17 cellular contexts compared by ENCODE assay signal in genomic region chr18:31243740-31244512, GRCh38.
DNase-seq lines count a peak whose midpoint lies in the region; ATAC-seq and TF ChIP-seq lines count a peak whose summit lies in the region.
"Had no signal": no experiment of that assay in that cellular context is flagged by ENCODE, and none has a peak within 500 bp of the region (broad histone marks: within the 10 kb centered on the region; RNA-seq: fewer than 3 reads in every experiment).

No MANE protein-coding gene starts in this region.

- H3K9ac ChIP-seq in HUES6 (ENCODE audit: low read length) (no peak overlapping the region), endodermal cell (ENCODE audit: extremely low read depth, low read length, poor library complexity, severe bottlenecking) (no peak overlapping the region)

- H3K4me3 ChIP-seq in HUES6 (ENCODE audit: low read depth, low read length), result no peak overlapping the region
- no peak overlapping the region for H3K4me3 ChIP-seq in endodermal cell (ENCODE audit: low read length)
- H3K4me3 ChIP-seq in skin epidermis, result peak overlapping the region in 1 of 7 experiments; percentile 23
- H3K4me3 ChIP-seq in dorsolateral prefrontal cortex, result no peak overlapping the region
- H3K4me3 ChIP-seq in osteoblast (ENCODE audit: insufficient read depth, low read length), result no peak overlapping the region
- H3K4me3 ChIP-seq: psoas muscle had no signal

- H3K9me3 Mint-ChIP-seq in endodermal cell, result no peaks in the 10 kb centered on the region

- no peaks in the 10 kb centered on the region for H3K36me3 ChIP-seq in HUES6 (ENCODE audit: control insufficient read depth, insufficient read depth, low read length)
- no peaks in the 10 kb centered on the region for H3K36me3 ChIP-seq in endodermal cell (ENCODE audit: control insufficient read depth, insufficient read depth, low read length)
- H3K36me3 ChIP-seq in osteoblast (ENCODE audit: insufficient read depth, low read length), result no peaks in the 10 kb centered on the region

- H3K4me1 Mint-ChIP-seq in endodermal cell, result peaks cover 47% of the 10 kb centered on the region

- intact Hi-C loops in dorsolateral prefrontal cortex (cut with DNase I), result no loop called here

- no peak overlapping the region for H3K4me3 Mint-ChIP-seq in endodermal cell

- H3K27ac Mint-ChIP-seq in endodermal cell, result peak overlapping the region; percentile 88

- peaks cover 51% of the 10 kb centered on the region for H3K4me1 ChIP-seq in HUES6 (ENCODE audit: control insufficient read depth, insufficient read depth, low read length)
- peaks cover 11% of the 10 kb centered on the region for H3K4me1 ChIP-seq in endodermal cell (ENCODE audit: control insufficient read depth, insufficient read depth, low read length)
- no peaks in the 10 kb centered on the region for H3K4me1 ChIP-seq in osteoblast (ENCODE audit: insufficient read depth, low read length)
- H3K4me1 ChIP-seq: psoas muscle had no signal

- DNase-seq in endodermal cell, result no peak
- no peak for DNase-seq in left lobe of liver (ENCODE audit: low spot score)
- DNase-seq in dorsolateral prefrontal cortex, result no peak
- DNase-seq in osteoblast (ENCODE audit: insufficient read length, low spot score, missing footprints), result no peak
- DNase-seq in activated CD4-positive, alpha-beta T cell treated with anti-CD3 and anti-CD28 coated beads, Interleukin-2, amount 50 U/mL, for 48 hours, result no peak
- DNase-seq in DMS53 (lab: John Stamatoyannopoulos, UW), result no peak
- DNase-seq: activated CD4-positive, alpha-beta T cell treated with anti-CD3 and anti-CD28 coated beads, Interleukin-2, amount 50 U/mL, for 1 hour; DMS79 treated with DMSO at 0.1 percent for 48 hours; hippocampal formation; midbrain; NCI-H187; NCI-H510A treated with DMSO at 0.1 percent for 48 hours; psoas muscle; stimulated activated CD4-positive, alpha-beta T cell treated with anti-CD3 and anti-CD28 coated beads, Interleukin-2, amount 100 ng/mL, for 24 hours had no signal

- no peaks in the 10 kb centered on the region for H3K79me2 ChIP-seq in osteoblast (ENCODE audit: insufficient read depth, low read length)

- H3K4me2 ChIP-seq in osteoblast (ENCODE audit: insufficient read depth, low read length), result no peak overlapping the region

- no peaks in the 10 kb centered on the region for H3K27me3 Mint-ChIP-seq in endodermal cell (ENCODE audit: insufficient read depth)

- H2AFZ ChIP-seq in osteoblast (ENCODE audit: low read length), result no peak overlapping the region

- H4K20me1 ChIP-seq in osteoblast (ENCODE audit: insufficient read depth, low read length), result no peaks in the 10 kb centered on the region

- peak; percentile 63 for ATAC-seq in left lobe of liver
- ATAC-seq: psoas muscle had no signal

- no peak for TF ChIP-seq CTCF in endodermal cell (conservative IDR thresholded peaks at IDR 0.05)
- TF ChIP-seq CTCF in dorsolateral prefrontal cortex (IDR thresholded peaks at IDR 0.05 in 54 of 56, conservative IDR thresholded peaks at IDR 0.05 in 2 of 56; ENCODE audit: low read depth in 1 of 56, partially characterized antibody in 56 of 56), result no peak
- TF ChIP-seq CTCF in osteoblast (IDR thresholded peaks at IDR 0.05; ENCODE audit: extremely low read depth, low read depth, low read length), result no peak

- no peaks in the 10 kb centered on the region for H3K27me3 ChIP-seq in HUES6 (ENCODE audit: control insufficient read depth, insufficient read depth, low read length)
- H3K27me3 ChIP-seq in endodermal cell (ENCODE audit: control insufficient read depth, insufficient read depth, low read length, poor library complexity, severe bottlenecking), result no peaks in the 10 kb centered on the region
- H3K27me3 ChIP-seq in dorsolateral prefrontal cortex, result no peaks in the 10 kb centered on the region
- H3K27me3 ChIP-seq in osteoblast (ENCODE audit: insufficient read depth, low read length), result no peaks in the 10 kb centered on the region

- H3K36me3 Mint-ChIP-seq in endodermal cell (ENCODE audit: low read depth), result no peaks in the 10 kb centered on the region

- peak overlapping the region; percentile 57; the same call in 1 of the 2 replicates for H3K27ac ChIP-seq in HUES6 (ENCODE audit: low read depth, low read length)
- no peak overlapping the region for H3K27ac ChIP-seq in endodermal cell (ENCODE audit: low read depth, low read length)
- peak overlapping the region in 20 of 21 experiments; percentile 40 to 86 (median 78) for H3K27ac ChIP-seq in skin epidermis
- H3K27ac ChIP-seq in dorsolateral prefrontal cortex, result peak overlapping the region in 2 of 59 donors; percentile 2 to 8
- no peak overlapping the region for H3K27ac ChIP-seq in osteoblast (ENCODE audit: low read depth, low read length)
- H3K27ac ChIP-seq: psoas muscle, RWPE1 had no signal

- H3K9me3 ChIP-seq in HUES6 (ENCODE audit: control insufficient read depth, insufficient read depth, low read depth, low read length), result no peaks in the 10 kb centered on the region
- no peaks in the 10 kb centered on the region for H3K9me3 ChIP-seq in endodermal cell (ENCODE audit: control insufficient read depth, low read length)
- no peaks in the 10 kb centered on the region for H3K9me3 ChIP-seq in osteoblast (ENCODE audit: low read depth, low read length)
- H3K9me3 ChIP-seq: psoas muscle had no signal

- WGBS in endodermal cell (ENCODE audit: insufficient coverage in 1 of 2, insufficient read length in 1 of 2), 2 experiments, result 71 to 82% methylated on average over 10 to 11 of the region's 11 CpGs

Comparison
In these comparisons a context has a peak if more than half of its experiments do, and no peak if none do; other contexts are left out.
1. H3K27ac ChIP-seq: peak in HUES6 (single experiment) and skin epidermis (20 of 21); none in endodermal cell (single experiment) and osteoblast (single experiment).